Comparison of ENCODE assay signal across 24 cellular contexts in genomic region chr13:23025848-23026608, GRCh38.
DNase-seq lines count a peak whose midpoint lies in the region; ATAC-seq lines count a peak whose summit lies in the region.
"Had no signal": no experiment of that assay in that cellular context is flagged by ENCODE, and none has a peak within 500 bp of the region (broad histone marks: within the 10 kb centered on the region; RNA-seq: fewer than 3 reads in every experiment).

No MANE protein-coding gene starts in this region.

- in situ Hi-C loops in SK-MEL-5 (cut with HindIII; ENCODE audit: low pct_unique_long_range_greater_than_20kb, low sequenced_read_pairs) = no loop called here

- ATAC-seq in GM18907 (IDR thresholded peaks at IDR 0.05; ENCODE audit: unreplicated experiment) (no peak), GM21737 (IDR thresholded peaks at IDR 0.05; ENCODE audit: unreplicated experiment) (no peak)

- peak overlapping the region; percentile 2 for H3K27ac ChIP-seq in epithelial cell of prostate
- H3K27ac ChIP-seq: adrenal gland, breast epithelium, colonic mucosa, thoracic aorta had no signal

- DNase-seq in HT1080 (ENCODE audit: low read depth) (peak; percentile 10), SK-MEL-5 (ENCODE audit: low read depth, low spot score) (peak; percentile 6), epithelial cell of prostate (ENCODE audit: low read depth, low spot score) (no peak), renal cortical epithelial cell (ENCODE audit: low read depth) (peak; percentile 22), epidermal melanocyte (ENCODE audit: insufficient read length, low spot score) (no peak)
- DNase-seq: activated CD4-positive, alpha-beta T cell treated with anti-CD3 and anti-CD28 coated beads for 1 hour; activated naive CD4-positive, alpha-beta T cell; activated T-cell treated with anti-CD3 and anti-CD28 coated beads, Interleukin-2, amount 50 U/mL, for 24 hours; adrenal gland; CD4-positive, alpha-beta memory T cell; colonic mucosa; head of caudate nucleus; HFFc6; NCI-H1694; NCI-H2171 treated with DMSO at 0.1 percent for 48 hours; NCI-H69; Right ventricle myocardium superior; small intestine; stimulated activated naive CD4-positive, alpha-beta T cell; SW 1271 had no signal

Comparison
In these comparisons a context has a peak if more than half of its experiments do, and no peak if none do; other contexts are left out.
1. DNase-seq: peak in HT1080 (single experiment), SK-MEL-5 (single experiment) and renal cortical epithelial cell (single experiment); none in epithelial cell of prostate (single experiment) and epidermal melanocyte (single experiment).